In the genomic region with DNA sequence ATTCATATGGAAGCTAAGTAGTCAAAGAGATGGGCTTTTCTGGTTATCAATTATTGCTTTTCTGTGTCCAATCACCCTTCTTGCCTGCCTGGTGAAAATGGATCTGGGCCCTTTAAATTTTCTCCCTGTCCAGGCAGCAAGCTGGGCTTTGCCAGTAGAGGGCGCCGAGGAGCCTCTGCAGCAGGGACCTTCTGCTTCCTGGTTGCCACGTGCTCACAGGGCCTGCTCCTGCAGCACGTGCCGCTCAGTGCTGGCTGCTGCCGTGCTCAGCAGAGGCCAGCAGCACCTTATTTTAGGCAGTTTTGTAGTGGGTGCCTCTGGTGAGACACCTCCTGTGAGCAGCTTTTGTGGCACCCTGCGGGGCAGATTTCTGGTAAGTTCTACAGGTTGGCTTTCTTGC, we compare ENCODE assay signal across 13 cellular contexts. TPM values are rescaled to one million over a fixed set of nuclear protein-coding genes. Genes with fewer than 3 reads are reported as not detected.
DNase-seq lines count a peak whose midpoint lies in the region; ATAC-seq, FAIRE-seq and TF ChIP-seq lines count a peak whose summit lies in the region.
"Had no signal": no experiment of that assay in that cellular context is flagged by ENCODE, and none has a peak within 500 bp of the region (broad histone marks: within the 10 kb centered on the region; RNA-seq: fewer than 3 reads in every experiment).

No MANE protein-coding gene starts in this region.

- H3K14ac ChIP-seq in H1 (ENCODE audit: insufficient read length): no peak overlapping the region

- H2BK20ac ChIP-seq in H1 (ENCODE audit: low read length): no peak overlapping the region

- no peaks in the 10 kb centered on the region for H3K4me1 Mint-ChIP-seq in type B pancreatic cell (ENCODE audit: unreplicated experiment)

- H3K79me2 ChIP-seq in H1 (ENCODE audit: control insufficient read depth in 1 of 2, insufficient read depth in 2 of 2, low read length in 2 of 2): no peaks in the 10 kb centered on the region

- no peaks in the 10 kb centered on the region for H3K79me1 ChIP-seq in H1 (ENCODE audit: low read depth, low read length)

- no peaks in the 10 kb centered on the region for H3K36me3 Mint-ChIP-seq in type B pancreatic cell

- no peak overlapping the region for H4K5ac ChIP-seq in H1 (ENCODE audit: insufficient read length, low read depth, low read length)

- H3K4me1 ChIP-seq in H1 (replicated peaks in 1 of 4; ENCODE audit: control insufficient read depth in 3 of 4, insufficient read depth in 4 of 4, low read length in 3 of 4): no peaks in the 10 kb centered on the region; a peak in 1 of 7 replicates
- H3K4me1 ChIP-seq: breast epithelium, thyroid gland had no signal

- H2AK5ac ChIP-seq in H1 (ENCODE audit: low read depth, low read length): no peak overlapping the region

- H2BK15ac ChIP-seq in H1 (ENCODE audit: low read length): no peak overlapping the region

- peak; percentile 10; the same call in 1 of the 2 replicates for TF ChIP-seq CTCF in LNCAP (IDR thresholded peaks at IDR 0.05)
- TF ChIP-seq CTCF in H1 (IDR thresholded peaks at IDR 0.05; ENCODE audit: control extremely low read depth in 1 of 3, insufficient read depth in 1 of 3, low read depth in 1 of 3, low read length in 3 of 3): peak; percentile 42 to 55 (median 49)
- peak; percentile 56 for TF ChIP-seq CTCF in type B pancreatic cell (conservative IDR thresholded peaks at IDR 0.05)

- H4K8ac ChIP-seq in H1 (ENCODE audit: extremely low read depth, insufficient read depth, low read length): no peak overlapping the region

- H3K4me3 Mint-ChIP-seq in type B pancreatic cell: no peak overlapping the region

- H3K27me3 ChIP-seq in H1 (replicated peaks in 1 of 4; ENCODE audit: control insufficient read depth in 3 of 4, extremely low read depth in 1 of 4, insufficient read depth in 3 of 4, low read length in 3 of 4): 0 out of 7 replicates have a peak, but pooled peaks cover 0 to 3% (median 0%) of the 10 kb centered on the region in 4 experiments
- H3K27me3 ChIP-seq: thyroid gland had no signal

- DNase-seq in stimulated activated CD4-positive, alpha-beta T cell treated with anti-CD3 and anti-CD28 coated beads, Interleukin-15, amount 100 ng/mL, for 24 hours: peak; percentile 51
- no peak for DNase-seq in stimulated activated CD4-positive, alpha-beta T cell treated with anti-CD3 and anti-CD28 coated beads, Interleukin-12 subunit alpha, Interleukin-12 subunit beta, amount 100 ng/mL, for 4 hours
- DNase-seq in H1 (ENCODE audit: low read depth in 1 of 2, low spot score in 2 of 2) (peak in 1 of 2 experiments; percentile 71), type B pancreatic cell (ENCODE audit: extremely low spot score, unreplicated experiment) (no peak), GM12892 (ENCODE audit: insufficient read length) (no peak)
- DNase-seq: activated CD8-positive, alpha-beta memory T cell treated with anti-CD3 and anti-CD28 coated beads for 24 hours; thyroid gland had no signal

- H4K20me1 ChIP-seq in H1 (replicated peaks in 1 of 2; ENCODE audit: control insufficient read depth in 1 of 2, insufficient read depth in 2 of 2, low read length in 2 of 2): no peaks in the 10 kb centered on the region

- no peaks in the 10 kb centered on the region for H3K23me2 ChIP-seq in H1 (ENCODE audit: low read depth, low read length)

- peaks cover 10% of the 10 kb centered on the region for H3K27me3 Mint-ChIP-seq in type B pancreatic cell

- TF ChIP-seq POLR2A in H1 (IDR thresholded peaks at IDR 0.05; ENCODE audit: control extremely low read depth in 1 of 2, low read depth in 2 of 2, low read length in 2 of 2): no peak
- TF ChIP-seq POLR2A in GM12892 (IDR thresholded peaks at IDR 0.05; ENCODE audit: low read depth, low read length): no peak

- H3K9me3 Mint-ChIP-seq in type B pancreatic cell: peaks cover 24% of the 10 kb centered on the region

- CTCF ChIA-PET in H1 (lab: Charles Lee; ENCODE audit: partially characterized antibody): interaction anchor here (0.8 to 3.7 kb wide), 15 partner anchors 10 to 640 kb away, joined by 3 to 27 read pairs (median 4); no protein-coding TSS in a partner anchor

- H3K4ac ChIP-seq in H1 (replicated peaks; ENCODE audit: insufficient read length, low read depth, low read length): no peak overlapping the region

- no peak overlapping the region for H2BK120ac ChIP-seq in H1 (replicated peaks; ENCODE audit: low read depth, low read length)

- no peak overlapping the region for H3K18ac ChIP-seq in H1 (ENCODE audit: extremely low read depth, low read length)

- H4K91ac ChIP-seq in H1 (replicated peaks; ENCODE audit: insufficient read length, low read length): no peak overlapping the region

- no peak overlapping the region for H2AFZ ChIP-seq in H1 (ENCODE audit: low read length)

- H2BK5ac ChIP-seq in H1 (ENCODE audit: low read depth, low read length): no peak overlapping the region

- no peak overlapping the region for H3K9ac ChIP-seq in H1 (replicated peaks in 1 of 4; ENCODE audit: extremely low read depth in 1 of 4, low read depth in 3 of 4, low read length in 3 of 4)

- no peak overlapping the region for H3K56ac ChIP-seq in H1 (replicated peaks; ENCODE audit: insufficient read length, low read depth, low read length)

- ATAC-seq in HG02571 (IDR thresholded peaks at IDR 0.05; ENCODE audit: unreplicated experiment): no peak
- no peak for ATAC-seq in HG03457 (IDR thresholded peaks at IDR 0.05; ENCODE audit: unreplicated experiment)

- H3K27ac Mint-ChIP-seq in type B pancreatic cell: no peak overlapping the region

- no peak overlapping the region for H3K4me3 ChIP-seq in H1 (ENCODE audit: extremely low read depth in 1 of 4, insufficient read depth in 2 of 4, low read depth in 3 of 4, low read length in 4 of 4)
- H3K4me3 ChIP-seq: breast epithelium, thyroid gland had no signal

- no peak overlapping the region for H2BK12ac ChIP-seq in H1 (ENCODE audit: low read depth, low read length)

- peaks cover 42 to 56% of the 10 kb centered on the region in 2 experiments for H3K9me3 ChIP-seq in H1 (ENCODE audit: insufficient read depth in 2 of 2, low read depth in 1 of 2, low read length in 1 of 2)
- H3K9me3 ChIP-seq: thyroid gland had no signal

- TF ChIP-seq EP300 in H1 (IDR thresholded peaks at IDR 0.05; ENCODE audit: borderline replicate concordance in 1 of 2, low read depth in 2 of 2, low read length in 2 of 2): no peak

- WGBS in H1 (ENCODE audit: extremely low coverage in 1 of 2, insufficient coverage in 1 of 2, insufficient read length in 1 of 2, insufficient replicate concordance in 2 of 2, low coverage in 1 of 2, low lambda C conversion rate in 2 of 2, missing lambda C conversion rate in 1 of 2), 2 experiments: 70% methylated on average over 7 of the region's 7 CpGs; no CpG with 5 or more reads in 1 of the 2 experiments

- POLR2A ChIA-PET in H1 (lab: Charles Lee; ENCODE audit: partially characterized antibody): no interaction called here

- no peak overlapping the region for H3K27ac ChIP-seq in H1 (ENCODE audit: low read depth, low read length)
- H3K27ac ChIP-seq: breast epithelium, thyroid gland had no signal

- FAIRE-seq in H1 (lab: Jason Lieb, UNC) (no peak), GM12892 (lab: Jason Lieb, UNC) (no peak)

- H3K4me2 ChIP-seq in H1 (ENCODE audit: insufficient read depth in 1 of 2, low read depth in 2 of 2, low read length in 2 of 2): no peak overlapping the region

- TF ChIP-seq RAD21 in H1 (IDR thresholded peaks at IDR 0.05 in 1 of 2, conservative IDR thresholded peaks at IDR 0.05 in 1 of 2; ENCODE audit: low read depth in 2 of 2, low read length in 2 of 2): peak; percentile 35 to 59

- 0 out of 8 replicates have a peak, but pooled peaks cover 0 to 2% (median 0%) of the 10 kb centered on the region in 4 experiments for H3K36me3 ChIP-seq in H1 (ENCODE audit: control insufficient read depth in 2 of 4, insufficient read depth in 4 of 4, low read length in 3 of 4)
- H3K36me3 ChIP-seq: breast epithelium, thyroid gland had no signal

- H3K23ac ChIP-seq in H1 (ENCODE audit: insufficient read length): no peak overlapping the region

TF ChIP-seq in H1, 55 proteins besides CTCF, POLR2A, EP300 and RAD21:
- TF ChIP-seq, protein P1, sequence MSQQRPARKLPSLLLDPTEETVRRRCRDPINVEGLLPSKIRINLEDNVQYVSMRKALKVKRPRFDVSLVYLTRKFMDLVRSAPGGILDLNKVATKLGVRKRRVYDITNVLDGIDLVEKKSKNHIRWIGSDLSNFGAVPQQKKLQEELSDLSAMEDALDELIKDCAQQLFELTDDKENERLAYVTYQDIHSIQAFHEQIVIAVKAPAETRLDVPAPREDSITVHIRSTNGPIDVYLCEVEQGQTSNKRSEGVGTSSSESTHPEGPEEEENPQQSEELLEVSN (IDR thresholded peaks at IDR 0.05): peak; percentile 52
- no peak for TF ChIP-seq JUND (IDR thresholded peaks at IDR 0.05; ENCODE audit: low read length)
- TF ChIP-seq KDM1A (IDR thresholded peaks at IDR 0.05; ENCODE audit: borderline replicate concordance, low read length): peak; percentile 92; the same call in 1 of the 2 replicates
- TF ChIP-seq, protein P2, sequence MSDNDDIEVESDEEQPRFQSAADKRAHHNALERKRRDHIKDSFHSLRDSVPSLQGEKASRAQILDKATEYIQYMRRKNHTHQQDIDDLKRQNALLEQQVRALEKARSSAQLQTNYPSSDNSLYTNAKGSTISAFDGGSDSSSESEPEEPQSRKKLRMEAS (IDR thresholded peaks at IDR 0.05): peak; percentile 92

RNA-seq across cellular contexts. Expression of a gene that starts 4.0 kb away (rescaled TPM):
- total RNA-seq in H1 (2021; fragmentation: NEBNext Ultra II Directional; extraction: Animal tissue kit (Norgen Biotek cat#: 25700)): 0.47 and 1.1 TPM in 2 replicates
- polyA plus RNA-seq in H1 (2011; rRNA removed): 0.33 and 0.63 TPM in 2 replicates
- 0.49 TPM for polyA plus RNA-seq in H1 (2011; cell fraction: cytosol; rRNA removed)
- 0.23 TPM for polyA plus RNA-seq in H1 (2011; cell fraction: nucleus; rRNA removed)
- polyA plus RNA-seq in H1 (2012, experiment 1 of 2): 0.70 to 0.90 TPM (median 0.74 TPM) in 4 replicates
- polyA plus RNA-seq in H1 (2012, experiment 2 of 2): 1.9 TPM
- polyA plus RNA-seq in H1 (2013, experiment 1 of 2): 0.16 TPM
- polyA plus RNA-seq in H1 (2013, experiment 2 of 2): 0.22 TPM
- 0.51 and 0.60 TPM in 2 replicates for polyA minus RNA-seq in H1 (2011; rRNA and poly(A)+ RNA removed)
- not detected for polyA minus RNA-seq in H1 (2011; cell fraction: cytosol; rRNA and poly(A)+ RNA removed)
- polyA minus RNA-seq in H1 (2011; cell fraction: nucleus; rRNA and poly(A)+ RNA removed): 0.70 TPM
- total RNA-seq in type B pancreatic cell (ENCODE audit: low replicate concordance): 0.22 TPM in 1 of 2 replicates, not detected in the other
- not detected for polyA plus RNA-seq in GM12892 (2012; ENCODE audit: missing spikeins)
- total RNA-seq: breast epithelium, glomerular endothelial cell, mononuclear cell, thyroid gland had no signal
